ENCODE assay signal across 4 cellular contexts in the genomic region with DNA sequence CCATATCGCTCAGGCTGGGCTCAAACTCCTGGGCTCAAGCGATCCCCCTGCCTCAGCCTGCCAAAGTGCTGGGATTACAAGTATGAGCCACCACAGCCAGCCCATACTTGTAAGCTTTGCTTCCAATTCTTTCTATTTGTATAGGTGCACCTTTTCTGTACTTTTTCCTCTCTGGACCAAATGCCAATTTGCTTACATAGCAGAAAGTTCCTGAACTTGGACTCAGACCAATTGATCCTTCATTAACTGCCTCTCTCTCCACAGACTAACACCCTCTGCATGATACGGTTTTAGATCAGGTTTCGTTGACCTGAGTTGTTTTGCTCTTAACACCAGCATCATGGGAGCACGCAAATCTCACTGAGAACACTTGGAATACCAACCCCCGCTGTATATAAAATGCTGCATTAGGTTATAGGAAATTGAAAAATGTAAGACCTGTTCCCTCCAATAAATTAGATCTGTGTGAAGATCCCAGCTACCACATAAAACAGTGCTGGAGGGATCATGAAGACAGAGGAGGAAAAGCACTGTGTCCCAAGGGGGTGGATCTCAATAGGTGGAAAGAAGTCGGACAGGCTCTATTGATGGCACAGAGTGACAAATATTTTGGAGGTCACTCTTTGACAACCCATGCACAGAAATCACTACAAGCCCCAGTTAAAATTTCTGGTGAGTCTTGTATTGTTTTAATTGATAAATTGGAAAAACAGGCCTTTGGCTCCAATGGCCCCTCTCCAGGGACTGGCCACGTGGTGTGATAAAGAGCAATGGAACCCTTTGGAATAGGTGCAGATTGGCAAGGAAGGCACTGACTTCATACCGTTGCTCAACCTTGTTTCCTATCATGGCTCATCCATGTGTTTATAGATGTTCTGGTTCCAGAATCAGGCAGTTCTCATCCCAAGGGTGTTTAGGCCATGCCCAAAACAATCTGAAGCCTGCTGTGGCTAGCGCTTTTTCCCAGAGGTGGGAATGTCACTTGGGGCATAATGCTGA.
TF ChIP-seq lines count a peak whose summit lies in the region.

No MANE protein-coding gene starts in this region.

TF ChIP-seq in A549, 52 proteins besides CTCF, POLR2A, EP300 and RAD21:
- TF ChIP-seq CBX2 (IDR thresholded peaks at IDR 0.05; ENCODE audit: borderline replicate concordance, low read depth) (no peak), TFCP2L1 (CRISPR knock-in tag; IDR thresholded peaks at IDR 0.05) (no peak), MAFK (IDR thresholded peaks at IDR 0.05; ENCODE audit: partially characterized antibody) (peak; percentile 84)
TF ChIP-seq in A549: peak in this region for 1.

TF ChIP-seq in IMR-90, 13 proteins besides CTCF, POLR2A, EP300 and RAD21:
- TF ChIP-seq FOS (IDR thresholded peaks at IDR 0.05; ENCODE audit: low read depth, low read length) (no peak), MAFK (IDR thresholded peaks at IDR 0.05; ENCODE audit: low read depth, low read length) (peak; percentile 38; the same call in 1 of the 2 replicates)

TF ChIP-seq in K562, 482 proteins besides CTCF, POLR2A, EP300 and RAD21:
- TF ChIP-seq FOXO4 (CRISPR knock-in tag; IDR thresholded peaks at IDR 0.05) (no peak), ZNF584 (CRISPR knock-in tag; IDR thresholded peaks at IDR 0.05; ENCODE audit: low read depth) (no peak), NR2F6 (CRISPR knock-in tag; IDR thresholded peaks at IDR 0.05) (no peak), HINFP (tag; conservative IDR thresholded peaks at IDR 0.05; ENCODE audit: low read depth) (no peak), MAFG (tag; conservative IDR thresholded peaks at IDR 0.05) (0 out of 2 replicates have a peak, but pooled peaks have one; percentile 14)
- TF ChIP-seq, protein P1, sequence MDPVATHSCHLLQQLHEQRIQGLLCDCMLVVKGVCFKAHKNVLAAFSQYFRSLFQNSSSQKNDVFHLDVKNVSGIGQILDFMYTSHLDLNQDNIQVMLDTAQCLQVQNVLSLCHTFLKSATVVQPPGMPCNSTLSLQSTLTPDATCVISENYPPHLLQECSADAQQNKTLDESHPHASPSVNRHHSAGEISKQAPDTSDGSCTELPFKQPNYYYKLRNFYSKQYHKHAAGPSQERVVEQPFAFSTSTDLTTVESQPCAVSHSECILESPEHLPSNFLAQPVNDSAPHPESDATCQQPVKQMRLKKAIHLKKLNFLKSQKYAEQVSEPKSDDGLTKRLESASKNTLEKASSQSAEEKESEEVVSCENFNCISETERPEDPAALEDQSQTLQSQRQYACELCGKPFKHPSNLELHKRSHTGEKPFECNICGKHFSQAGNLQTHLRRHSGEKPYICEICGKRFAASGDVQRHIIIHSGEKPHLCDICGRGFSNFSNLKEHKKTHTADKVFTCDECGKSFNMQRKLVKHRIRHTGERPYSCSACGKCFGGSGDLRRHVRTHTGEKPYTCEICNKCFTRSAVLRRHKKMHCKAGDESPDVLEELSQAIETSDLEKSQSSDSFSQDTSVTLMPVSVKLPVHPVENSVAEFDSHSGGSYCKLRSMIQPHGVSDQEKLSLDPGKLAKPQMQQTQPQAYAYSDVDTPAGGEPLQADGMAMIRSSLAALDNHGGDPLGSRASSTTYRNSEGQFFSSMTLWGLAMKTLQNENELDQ (CRISPR knock-in tag; IDR thresholded peaks at IDR 0.05; ENCODE audit: borderline replicate concordance): no peak

TF ChIP-seq in HepG2, 621 proteins besides CTCF, POLR2A, EP300 and RAD21:
- TF ChIP-seq ZBTB21 (CRISPR knock-in tag; IDR thresholded peaks at IDR 0.05) (no peak), ZNF841 (CRISPR knock-in tag; IDR thresholded peaks at IDR 0.05; ENCODE audit: borderline replicate concordance) (no peak), ATM (IDR thresholded peaks at IDR 0.05; ENCODE audit: borderline replicate concordance) (no peak), ZNF570 (CRISPR knock-in tag; IDR thresholded peaks at IDR 0.05; ENCODE audit: borderline replicate concordance) (no peak), ZNF609 (CRISPR knock-in tag; IDR thresholded peaks at IDR 0.05; ENCODE audit: borderline replicate concordance) (no peak), MAFF (IDR thresholded peaks at IDR 0.05; ENCODE audit: low read depth, low read length) (peak; percentile 92), MAFK (conservative IDR thresholded peaks at IDR 0.05 in 1 of 2, IDR thresholded peaks at IDR 0.05 in 1 of 2; ENCODE audit: low read length in 2 of 2) (peak; percentile 91 to 94), ASH2L (IDR thresholded peaks at IDR 0.05; ENCODE audit: insufficient read length, low read depth, low read length) (no peak)
- TF ChIP-seq, protein P2, sequence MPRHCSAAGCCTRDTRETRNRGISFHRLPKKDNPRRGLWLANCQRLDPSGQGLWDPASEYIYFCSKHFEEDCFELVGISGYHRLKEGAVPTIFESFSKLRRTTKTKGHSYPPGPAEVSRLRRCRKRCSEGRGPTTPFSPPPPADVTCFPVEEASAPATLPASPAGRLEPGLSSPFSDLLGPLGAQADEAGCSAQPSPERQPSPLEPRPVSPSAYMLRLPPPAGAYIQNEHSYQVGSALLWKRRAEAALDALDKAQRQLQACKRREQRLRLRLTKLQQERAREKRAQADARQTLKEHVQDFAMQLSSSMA (CRISPR knock-in tag; IDR thresholded peaks at IDR 0.05): no peak
- TF ChIP-seq, protein P3, sequence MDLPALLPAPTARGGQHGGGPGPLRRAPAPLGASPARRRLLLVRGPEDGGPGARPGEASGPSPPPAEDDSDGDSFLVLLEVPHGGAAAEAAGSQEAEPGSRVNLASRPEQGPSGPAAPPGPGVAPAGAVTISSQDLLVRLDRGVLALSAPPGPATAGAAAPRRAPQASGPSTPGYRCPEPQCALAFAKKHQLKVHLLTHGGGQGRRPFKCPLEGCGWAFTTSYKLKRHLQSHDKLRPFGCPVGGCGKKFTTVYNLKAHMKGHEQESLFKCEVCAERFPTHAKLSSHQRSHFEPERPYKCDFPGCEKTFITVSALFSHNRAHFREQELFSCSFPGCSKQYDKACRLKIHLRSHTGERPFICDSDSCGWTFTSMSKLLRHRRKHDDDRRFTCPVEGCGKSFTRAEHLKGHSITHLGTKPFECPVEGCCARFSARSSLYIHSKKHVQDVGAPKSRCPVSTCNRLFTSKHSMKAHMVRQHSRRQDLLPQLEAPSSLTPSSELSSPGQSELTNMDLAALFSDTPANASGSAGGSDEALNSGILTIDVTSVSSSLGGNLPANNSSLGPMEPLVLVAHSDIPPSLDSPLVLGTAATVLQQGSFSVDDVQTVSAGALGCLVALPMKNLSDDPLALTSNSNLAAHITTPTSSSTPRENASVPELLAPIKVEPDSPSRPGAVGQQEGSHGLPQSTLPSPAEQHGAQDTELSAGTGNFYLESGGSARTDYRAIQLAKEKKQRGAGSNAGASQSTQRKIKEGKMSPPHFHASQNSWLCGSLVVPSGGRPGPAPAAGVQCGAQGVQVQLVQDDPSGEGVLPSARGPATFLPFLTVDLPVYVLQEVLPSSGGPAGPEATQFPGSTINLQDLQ (CRISPR knock-in tag; IDR thresholded peaks at IDR 0.05): no peak
TF ChIP-seq in HepG2: peak in this region for 2.
